In genomic region chr2:172085460-172086159, GRCh38 we compare ENCODE assay signal across 7 cellular contexts. TPM values are rescaled to one million over a fixed set of nuclear protein-coding genes. Genes with fewer than 3 reads are reported as not detected.
DNase-seq lines count a peak whose midpoint lies in the region; ATAC-seq, FAIRE-seq and TF ChIP-seq lines count a peak whose summit lies in the region.

TSS of gene DLX1 (plus strand) at chr2:172085507. CDS start at chr2:172085678, 171 bp downstream.

- peak within 1 kb of the TSS; percentile 46 for H3K14ac ChIP-seq in trophoblast cell (ENCODE audit: low read length)

- peaks cover 40% of the 10 kb centered on the region for H3K79me1 ChIP-seq in trophoblast cell (ENCODE audit: low read length)

- peak within 1 kb of the TSS; percentile 17 for H2AK5ac ChIP-seq in trophoblast cell (ENCODE audit: low read length)

- H2AFZ ChIP-seq in PC-3 (ENCODE audit: low read length) (peak within 1 kb of the TSS; percentile 78), trophoblast cell (ENCODE audit: insufficient read depth, low read length, poor library complexity) (peak within 1 kb of the TSS; percentile 72)

- H3K36me3 ChIP-seq in PC-3 (ENCODE audit: low read depth, low read length) (no peaks in the 10 kb centered on the region), trophoblast cell (ENCODE audit: control insufficient read depth in 1 of 2, insufficient read depth in 2 of 2, low read length in 2 of 2) (peaks cover 0 to 8% of the 10 kb centered on the region in 2 experiments)

- no peaks in the 10 kb centered on the region for H3K27me3 ChIP-seq in PC-3 (ENCODE audit: low read length)
- H3K27me3 ChIP-seq in trophoblast cell (ENCODE audit: insufficient read depth, low read length), result peaks cover 52% of the 10 kb centered on the region

- no peak for TF ChIP-seq POLR2A in GM12892 (IDR thresholded peaks at IDR 0.05; ENCODE audit: low read depth, low read length)

- peak within 1 kb of the TSS; percentile 79 for H3K9ac ChIP-seq in PC-3 (ENCODE audit: low read length)
- H3K9ac ChIP-seq in trophoblast cell (ENCODE audit: low read length), result peak within 1 kb of the TSS; percentile 70

- H3K4me3 ChIP-seq in PC-3 (ENCODE audit: low read length) (peak within 1 kb of the TSS; percentile 94), epithelial cell of proximal tubule (ENCODE audit: low read depth, low read length) (peak within 1 kb of the TSS; percentile 50), trophoblast cell (ENCODE audit: low read depth, low read length) (peak within 1 kb of the TSS; percentile 81)

- H3K79me2 ChIP-seq in PC-3 (ENCODE audit: low read length) (peaks cover 26% of the 10 kb centered on the region), trophoblast cell (ENCODE audit: control insufficient read depth, insufficient read depth, low read length, poor library complexity) (peaks cover 13% of the 10 kb centered on the region)

- no peak for TF ChIP-seq CTCF in PC-3 (conservative IDR thresholded peaks at IDR 0.05; ENCODE audit: low read depth, low read length)
- no peak for TF ChIP-seq CTCF in epithelial cell of proximal tubule (conservative IDR thresholded peaks at IDR 0.05; ENCODE audit: low read depth, low read length)

- H3K4me1 ChIP-seq in PC-3 (ENCODE audit: insufficient read depth, low read length) (peaks cover 16% of the 10 kb centered on the region; the same call in 1 of the 2 replicates), trophoblast cell (ENCODE audit: control insufficient read depth in 1 of 2, insufficient read depth in 2 of 2, low read length in 2 of 2) (peaks cover 23 to 39% of the 10 kb centered on the region in 2 experiments)

- H3K9me2 ChIP-seq in PC-3 (replicated peaks; ENCODE audit: low read length), result no peaks in the 10 kb centered on the region

- no peaks in the 10 kb centered on the region for H4K20me1 ChIP-seq in PC-3 (ENCODE audit: low read length)

- H4K91ac ChIP-seq in trophoblast cell (ENCODE audit: low read depth, low read length), result peak within 1 kb of the TSS; percentile 91

- peak; percentile 82 for FAIRE-seq in GM12892 (lab: Jason Lieb, UNC)

- BruUV-seq in PC-3 (replicated peaks; lab: Mats Ljungman, UMichigan), result TSS peak; percentile 70

- CTCF ChIA-PET in HEK293T (lab: Yijun Ruan, JAX), result interaction anchor here (1.0 to 1.6 kb wide), 3 partner anchors 10 to 11 kb away, joined by 5 to 7 read pairs (median 6); no protein-coding TSS in a partner anchor
- CTCF ChIA-PET in PC-3 (lab: Charles Lee), result interaction anchor here (0.5 to 1.4 kb wide), 4 partner anchors 14 to 387 kb away, joined by 3 to 7 read pairs (median 3); no protein-coding TSS in a partner anchor

- H3K9me3 ChIP-seq in PC-3 (ENCODE audit: low read length) (no peaks in the 10 kb centered on the region), trophoblast cell (ENCODE audit: insufficient read depth, low read depth, low read length) (peaks cover 5% of the 10 kb centered on the region)

- DNase-seq in GM12892 (ENCODE audit: insufficient read length), result no peak
- DNase-seq in HEK293T (ENCODE audit: extremely low spot score), result no peak
- no peak for DNase-seq in PC-3
- no peak for DNase-seq in epithelial cell of proximal tubule (ENCODE audit: low read depth)
- DNase-seq in trophoblast cell, result no peak
- no peak for DNase-seq in foreskin melanocyte

- peak within 1 kb of the TSS; percentile 70 for H4K8ac ChIP-seq in trophoblast cell (ENCODE audit: low read depth, low read length)

- POLR2A ChIA-PET in HEK293T (lab: Yijun Ruan, JAX), result interaction anchor here (0.6 to 7.8 kb wide), 23 partner anchors 8 to 192 kb away, joined by 3 to 135 read pairs (median 5); partner anchors contain the start of genes DLX2, HAT1 and SLC25A12
- POLR2A ChIA-PET in PC-3 (lab: Charles Lee; ENCODE audit: unreplicated experiment), result interaction anchor here (0.5 to 0.9 kb wide), 6 partner anchors 11 to 117 kb away, joined by 3 to 9 read pairs (median 4); partner anchors contain the start of gene METAP1D

- no CpG with 5 or more reads among the region's 34 CpGs for WGBS in trophoblast cell (ENCODE audit: extremely low coverage, insufficient coverage, insufficient read length)

- H3K4me2 ChIP-seq in PC-3 (ENCODE audit: low read length) (peak within 1 kb of the TSS; percentile 100), trophoblast cell (ENCODE audit: low read length) (peak within 1 kb of the TSS; percentile 95)

- H3K23ac ChIP-seq in trophoblast cell (ENCODE audit: low read length), result no peak within 1 kb of the TSS

- peak within 1 kb of the TSS; percentile 67 for H2BK5ac ChIP-seq in trophoblast cell (ENCODE audit: low read depth, low read length, poor library complexity)

- H2BK120ac ChIP-seq in trophoblast cell (ENCODE audit: insufficient read depth, low read length, poor library complexity), result peak within 1 kb of the TSS; percentile 44

- peak within 1 kb of the TSS; percentile 51 for H2BK12ac ChIP-seq in trophoblast cell (ENCODE audit: low read length)

- ATAC-seq in PC-3, result peak; percentile 21
- no peak for ATAC-seq in HG02884 (IDR thresholded peaks at IDR 0.05; ENCODE audit: unreplicated experiment)

- H3K27ac ChIP-seq in PC-3 (ENCODE audit: low read length) (peak within 1 kb of the TSS; percentile 60), trophoblast cell (ENCODE audit: low read depth, low read length) (peak within 1 kb of the TSS; percentile 49)

- peak within 1 kb of the TSS; percentile 13 for H3K4ac ChIP-seq in trophoblast cell (ENCODE audit: low read depth, low read length)

- H3K18ac ChIP-seq in trophoblast cell (ENCODE audit: low read length), result peak within 1 kb of the TSS; percentile 63

- H4K12ac ChIP-seq in trophoblast cell (ENCODE audit: low read depth, low read length), result peak within 1 kb of the TSS; percentile 15

- peaks cover 3% of the 10 kb centered on the region for H3F3A ChIP-seq in PC-3 (ENCODE audit: low read length, unreplicated experiment)

- intact Hi-C loops in PC-3 (cut with micrococcal nuclease), result loop anchor here (1.0 to 2.0 kb wide), 3 partner anchors 9 to 47 kb away; no protein-coding TSS in a partner anchor

TF ChIP-seq in HEK293T, 16 proteins besides CTCF, POLR2A, EP300 and RAD21:
- TF ChIP-seq PKNOX1 (IDR thresholded peaks at IDR 0.05) (peak; percentile 52), L3MBTL2 (conservative IDR thresholded peaks at IDR 0.05) (peak; percentile 59), LEF1 (IDR thresholded peaks at IDR 0.05; ENCODE audit: borderline replicate concordance) (no peak)

RNA-seq across cellular contexts. Expression of gene DLX1, which starts in this region (rescaled TPM):
- 0.28 TPM for polyA plus RNA-seq in GM12892 (2012; ENCODE audit: missing spikeins)
- total RNA-seq in PC-3 (2014; rRNA removed) (7.6 and 13.2 TPM in 2 replicates), epithelial cell of proximal tubule (0.22 TPM in 1 of 2 replicates, not detected in the other)
- polyA plus RNA-seq in trophoblast cell (2013), result 14.1 and 14.7 TPM in 2 replicates
